In genomic region chr11:57001674-57002401, GRCh38 we compare ENCODE assay signal across 13 cellular contexts. TPM values are rescaled to one million over a fixed set of nuclear protein-coding genes. Genes with fewer than 3 reads are reported as not detected.
DNase-seq lines count a peak whose midpoint lies in the region; ATAC-seq and TF ChIP-seq lines count a peak whose summit lies in the region.
"Had no signal": no experiment of that assay in that cellular context is flagged by ENCODE, and none has a peak within 500 bp of the region (broad histone marks: within the 10 kb centered on the region; RNA-seq: fewer than 3 reads in every experiment).

No MANE protein-coding gene starts in this region.

- H3K4me2 ChIP-seq in PC-9 (no peak overlapping the region), fibroblast of lung (ENCODE audit: extremely low read depth, insufficient read depth, low read length) (no peak overlapping the region)

- H3K4me1 ChIP-seq in breast epithelium (no peaks in the 10 kb centered on the region), PC-9 (replicated peaks; ENCODE audit: insufficient read depth) (no peaks in the 10 kb centered on the region), fibroblast of lung (ENCODE audit: control insufficient read depth, extremely low read depth, insufficient read depth, low read length) (no peaks in the 10 kb centered on the region)
- H3K4me1 ChIP-seq: transverse colon had no signal

- peak; percentile 11 for DNase-seq in MCF 10A (ENCODE audit: unreplicated experiment)
- DNase-seq in breast epithelium (ENCODE audit: low spot score in 2 of 2), result no peak
- no peak for DNase-seq in PC-9
- DNase-seq in fibroblast of lung (ENCODE audit: low read depth in 2 of 2), result peak in 1 of 2 donors; percentile 5
- DNase-seq in type B pancreatic cell (ENCODE audit: extremely low spot score, unreplicated experiment), result no peak
- no peak for DNase-seq in NCI-H510A treated with DMSO at 0.1 percent for 48 hours (lab: John Stamatoyannopoulos, UW)
- DNase-seq in KG1 (lab: John Stamatoyannopoulos, UW), result no peak
- DNase-seq: CD4-positive, CD25-positive, alpha-beta regulatory T cell; left cardiac atrium; NCI-H345; transverse colon had no signal

- H2AFZ ChIP-seq in PC-9 (no peak overlapping the region), fibroblast of lung (ENCODE audit: low read length) (no peak overlapping the region)

- no peaks in the 10 kb centered on the region for H4K20me1 ChIP-seq in PC-9 (ENCODE audit: insufficient read depth)
- H4K20me1 ChIP-seq in fibroblast of lung (ENCODE audit: control insufficient read depth, extremely low read depth, insufficient read depth, low read length), result no peaks in the 10 kb centered on the region

- H3K36me3 Mint-ChIP-seq in MCF 10A (ENCODE audit: insufficient read depth, unreplicated experiment), result no peaks in the 10 kb centered on the region
- no peaks in the 10 kb centered on the region for H3K36me3 Mint-ChIP-seq in type B pancreatic cell
- H3K36me3 Mint-ChIP-seq: CD4-positive, CD25-positive, alpha-beta regulatory T cell had no signal

- no peak for TF ChIP-seq POLR2A in breast epithelium (IDR thresholded peaks at IDR 0.05)

- CTCF ChIA-PET in MCF 10A (lab: Yijun Ruan, JAX) (interaction anchor here (0.6 to 0.9 kb wide), 4 partner anchors 17 to 248 kb away, joined by 3 to 4 read pairs (median 3); no protein-coding TSS in a partner anchor), PC-9 (lab: Charles Lee) (no interaction called here)

- no peaks in the 10 kb centered on the region for H3K27me3 Mint-ChIP-seq in MCF 10A (ENCODE audit: insufficient read depth, unreplicated experiment)
- H3K27me3 Mint-ChIP-seq in type B pancreatic cell, result peaks cover under 1% of the 10 kb centered on the region
- H3K27me3 Mint-ChIP-seq: CD4-positive, CD25-positive, alpha-beta regulatory T cell had no signal

- H3K4me1 Mint-ChIP-seq in MCF 10A (ENCODE audit: insufficient read depth, unreplicated experiment), result no peaks in the 10 kb centered on the region
- no peaks in the 10 kb centered on the region for H3K4me1 Mint-ChIP-seq in type B pancreatic cell (ENCODE audit: unreplicated experiment)
- H3K4me1 Mint-ChIP-seq: CD4-positive, CD25-positive, alpha-beta regulatory T cell had no signal

- H3K79me2 ChIP-seq in PC-9 (ENCODE audit: low read depth), result no peaks in the 10 kb centered on the region
- no peaks in the 10 kb centered on the region for H3K79me2 ChIP-seq in fibroblast of lung (ENCODE audit: control insufficient read depth, insufficient read depth, low read length)

- H3F3A ChIP-seq in PC-9 (ENCODE audit: insufficient read depth, low read depth), result no peaks in the 10 kb centered on the region

- peaks cover 10 to 15% of the 10 kb centered on the region in 2 donors for H3K9me3 ChIP-seq in breast epithelium
- H3K9me3 ChIP-seq in PC-9 (ENCODE audit: insufficient read depth, low read depth), result peaks cover 9% of the 10 kb centered on the region; the same call in 1 of the 2 replicates
- no peaks in the 10 kb centered on the region for H3K9me3 ChIP-seq in fibroblast of lung (ENCODE audit: control insufficient read depth, insufficient read depth, low read depth, low read length)

- no peak overlapping the region for H3K4me3 Mint-ChIP-seq in MCF 10A (ENCODE audit: unreplicated experiment)
- H3K4me3 Mint-ChIP-seq in type B pancreatic cell, result no peak overlapping the region
- H3K4me3 Mint-ChIP-seq: CD4-positive, CD25-positive, alpha-beta regulatory T cell had no signal

- H3K9me2 ChIP-seq in PC-9 (ENCODE audit: insufficient read depth), result no peaks in the 10 kb centered on the region

- BruUV-seq in MCF 10A (replicated peaks; lab: Mats Ljungman, UMichigan) (no TSS peak), PC-9 (replicated peaks; lab: Mats Ljungman, UMichigan) (no TSS peak)

- peaks cover 9% of the 10 kb centered on the region for H3K9me3 Mint-ChIP-seq in MCF 10A (ENCODE audit: unreplicated experiment)
- H3K9me3 Mint-ChIP-seq in type B pancreatic cell, result no peaks in the 10 kb centered on the region

- no peak overlapping the region for H3K9ac ChIP-seq in fibroblast of lung (ENCODE audit: insufficient read depth, low read length)

- H3K27me3 ChIP-seq in breast epithelium (no peaks in the 10 kb centered on the region), PC-9 (ENCODE audit: insufficient read depth, low read depth) (no peaks in the 10 kb centered on the region), fibroblast of lung (ENCODE audit: control insufficient read depth, insufficient read depth, low read length) (no peaks in the 10 kb centered on the region)
- H3K27me3 ChIP-seq: transverse colon had no signal

- H3K4me3 ChIP-seq in breast epithelium (no peak overlapping the region), PC-9 (no peak overlapping the region), fibroblast of lung (replicated peaks in 1 of 4; ENCODE audit: control extremely low read depth in 1 of 4, insufficient read depth in 1 of 4, low read depth in 3 of 4, low read length in 4 of 4) (no peak overlapping the region)
- H3K4me3 ChIP-seq: transverse colon had no signal

- intact Hi-C loops in MCF 10A (cut with micrococcal nuclease) (loop anchor here (2.0 kb wide), 1 partner anchor 247 kb away; no protein-coding TSS in a partner anchor), breast epithelium (cut with DNase I; ENCODE audit: low total_unique reads) (no loop called here), PC-9 (cut with micrococcal nuclease; ENCODE audit: unreplicated experiment) (no loop called here)

- TF ChIP-seq CTCF in MCF 10A (IDR thresholded peaks at IDR 0.05; ENCODE audit: unreplicated experiment) (peak; percentile 42), breast epithelium (IDR thresholded peaks at IDR 0.05) (no peak), PC-9 (conservative IDR thresholded peaks at IDR 0.05) (peak; percentile 67), fibroblast of lung (conservative IDR thresholded peaks at IDR 0.05 in 1 of 2, IDR thresholded peaks at IDR 0.05 in 1 of 2; ENCODE audit: low read depth in 1 of 2, low read length in 2 of 2) (peak; percentile 35 to 36), type B pancreatic cell (conservative IDR thresholded peaks at IDR 0.05) (peak; percentile 68)

- POLR2A ChIA-PET in MCF 10A (lab: Yijun Ruan, JAX), result no interaction called here
- POLR2A ChIA-PET in PC-9 (lab: Charles Lee; ENCODE audit: unreplicated experiment), result no interaction called here

- H3K36me3 ChIP-seq in breast epithelium (no peaks in the 10 kb centered on the region), PC-9 (ENCODE audit: low read depth) (no peaks in the 10 kb centered on the region), fibroblast of lung (ENCODE audit: control insufficient read depth, insufficient read depth, low read length) (no peaks in the 10 kb centered on the region)
- H3K36me3 ChIP-seq: transverse colon had no signal

- H3K27ac Mint-ChIP-seq in MCF 10A (ENCODE audit: low read depth, unreplicated experiment) (no peak overlapping the region), type B pancreatic cell (no peak overlapping the region)
- H3K27ac Mint-ChIP-seq: CD4-positive, CD25-positive, alpha-beta regulatory T cell had no signal

- H3K27ac ChIP-seq in breast epithelium, result no peak overlapping the region
- H3K27ac ChIP-seq in PC-9, result no peak overlapping the region
- no peak overlapping the region for H3K27ac ChIP-seq in fibroblast of lung (ENCODE audit: insufficient read depth, low read length)
- H3K27ac ChIP-seq: transverse colon had no signal

- ATAC-seq in GM21360 (IDR thresholded peaks at IDR 0.05; ENCODE audit: unreplicated experiment), result no peak
- ATAC-seq: left cardiac atrium had no signal

RNA-seq across cellular contexts. Expression of gene OR5AK2, which starts 13.1 kb away (rescaled TPM):
- not detected in 2 replicates for total RNA-seq in MCF 10A (2022)
- not detected for total RNA-seq in breast epithelium
- not detected in 2 replicates for total RNA-seq in PC-9 (2021)
- total RNA-seq in fibroblast of lung, result not detected in 2 replicates
- polyA plus RNA-seq in fibroblast of lung, result not detected in 2 replicates
- polyA plus RNA-seq in fibroblast of lung (2012), result not detected in 2 replicates
- polyA minus RNA-seq in fibroblast of lung (ENCODE audit: low replicate concordance), result not detected in 2 replicates
- not detected in 2 replicates for total RNA-seq in type B pancreatic cell (ENCODE audit: low replicate concordance)
- total RNA-seq: CD4-positive, CD25-positive, alpha-beta regulatory T cell; left cardiac atrium; transverse colon had no signal
- polyA plus RNA-seq: CD4-positive, CD25-positive, alpha-beta regulatory T cell; esophagus had no signal

Comparison
In these comparisons a context has a peak if more than half of its experiments do, and no peak if none do; other contexts are left out.
1. CTCF ChIP-seq: peak in MCF 10A (single experiment), PC-9 (single experiment), fibroblast of lung (2 of 2) and type B pancreatic cell (single experiment); none in breast epithelium (0 of 3).